ENCODE assay signal across 23 cellular contexts in genomic region chr1:173749137-173749536, GRCh38. TPM values are rescaled to one million over a fixed set of nuclear protein-coding genes. Genes with fewer than 3 reads are reported as not detected.
DNase-seq lines count a peak whose midpoint lies in the region; ATAC-seq and FAIRE-seq lines count a peak whose summit lies in the region.
"Had no signal": no experiment of that assay in that cellular context is flagged by ENCODE, and none has a peak within 500 bp of the region (broad histone marks: within the 10 kb centered on the region; RNA-seq: fewer than 3 reads in every experiment).

No MANE protein-coding gene starts in this region.

- no peak overlapping the region for H3K4me2 ChIP-seq in GM23248 (ENCODE audit: unreplicated experiment)

- H3F3A ChIP-seq in GM23248 (ENCODE audit: insufficient read depth), result no peaks in the 10 kb centered on the region; the same call in 1 of the 2 replicates

- no peaks in the 10 kb centered on the region for H3K9me3 ChIP-seq in GM23248 (ENCODE audit: low read depth)

- no peak overlapping the region for H2AFZ ChIP-seq in GM23248

- no peaks in the 10 kb centered on the region for H3K27me3 ChIP-seq in GM23248 (replicated peaks; ENCODE audit: insufficient read depth)

- peak; percentile 75 for FAIRE-seq in TTC549 (lab: Jason Lieb, UNC)

- WGBS in GM23248 (ENCODE audit: low coverage in 1 of 2, low lambda C conversion rate in 2 of 2, missing lambda C conversion rate in 2 of 2), 2 experiments, result 67% methylated on average over 4 of the region's 4 CpGs

- H3K4me1 ChIP-seq in GM23248 (ENCODE audit: insufficient read depth), result peaks cover 6% of the 10 kb centered on the region; the same call in 1 of the 2 replicates

- H3K9ac ChIP-seq in GM23248, result no peak overlapping the region

- H3K79me2 ChIP-seq in GM23248 (ENCODE audit: insufficient read depth), result peaks cover 62% of the 10 kb centered on the region

- H3K36me3 ChIP-seq in GM23248 (ENCODE audit: low read depth), result peaks cover 20% of the 10 kb centered on the region

- no peaks in the 10 kb centered on the region for H4K20me1 ChIP-seq in GM23248 (ENCODE audit: insufficient read depth)

- no peak overlapping the region for H3K27ac ChIP-seq in GM23248
- H3K27ac ChIP-seq: SK-N-MC had no signal

- ATAC-seq in HG02885 (IDR thresholded peaks at IDR 0.05; ENCODE audit: poor library complexity, unreplicated experiment) (no peak), GM21526 (IDR thresholded peaks at IDR 0.05; ENCODE audit: low FRiP score, unreplicated experiment) (no peak), HG03460 (IDR thresholded peaks at IDR 0.05; ENCODE audit: unreplicated experiment) (no peak)

- H3K9me2 ChIP-seq in GM23248 (ENCODE audit: insufficient read depth), result no peaks in the 10 kb centered on the region

- in situ Hi-C loops in GM23248 (cut with MboI), result no loop called here

- peak; percentile 4 for DNase-seq in GM23248
- peak; percentile 6 for DNase-seq in fibroblast of gingiva (ENCODE audit: low read depth)
- DNase-seq in NOMO-1 treated with dmso at 0.1 percent for 144 hours (lab: John Stamatoyannopoulos, UW; ENCODE audit: unreplicated experiment), result no peak
- DNase-seq: AML-193; C1 segment of cervical spinal cord; Calu3; CD8-positive, alpha-beta memory T cell; EL; GF-D8; HCEC 1CT; MV-4-11; NCI-H1105 treated with DMSO at 0.1 percent for 48 hours; NCI-H2029 treated with DMSO at 0.1 percent for 48 hours; NCI-H2171; NCI-H524 treated with DMSO at 0.1 percent for 48 hours; OCI-M1; Right ventricle myocardium superior; SW 1271 had no signal

- H3K4me3 ChIP-seq in GM23248, result no peak overlapping the region
- H3K4me3 ChIP-seq: SK-N-MC had no signal

RNA-seq across cellular contexts. Expression of gene KLHL20, which starts 34.4 kb away (rescaled TPM):
- 25.5 and 27.9 TPM in 2 replicates for total RNA-seq in GM23248 (2014; rRNA removed; shearing (Covaris generic))
- polyA plus RNA-seq in GM23248 (2016; fragmentation: Nextera tagmentation; extraction: Ambion mirVana), result 19.2 and 22.7 TPM in 2 replicates
